1 cellular context compared by ENCODE assay signal in the genomic region with DNA sequence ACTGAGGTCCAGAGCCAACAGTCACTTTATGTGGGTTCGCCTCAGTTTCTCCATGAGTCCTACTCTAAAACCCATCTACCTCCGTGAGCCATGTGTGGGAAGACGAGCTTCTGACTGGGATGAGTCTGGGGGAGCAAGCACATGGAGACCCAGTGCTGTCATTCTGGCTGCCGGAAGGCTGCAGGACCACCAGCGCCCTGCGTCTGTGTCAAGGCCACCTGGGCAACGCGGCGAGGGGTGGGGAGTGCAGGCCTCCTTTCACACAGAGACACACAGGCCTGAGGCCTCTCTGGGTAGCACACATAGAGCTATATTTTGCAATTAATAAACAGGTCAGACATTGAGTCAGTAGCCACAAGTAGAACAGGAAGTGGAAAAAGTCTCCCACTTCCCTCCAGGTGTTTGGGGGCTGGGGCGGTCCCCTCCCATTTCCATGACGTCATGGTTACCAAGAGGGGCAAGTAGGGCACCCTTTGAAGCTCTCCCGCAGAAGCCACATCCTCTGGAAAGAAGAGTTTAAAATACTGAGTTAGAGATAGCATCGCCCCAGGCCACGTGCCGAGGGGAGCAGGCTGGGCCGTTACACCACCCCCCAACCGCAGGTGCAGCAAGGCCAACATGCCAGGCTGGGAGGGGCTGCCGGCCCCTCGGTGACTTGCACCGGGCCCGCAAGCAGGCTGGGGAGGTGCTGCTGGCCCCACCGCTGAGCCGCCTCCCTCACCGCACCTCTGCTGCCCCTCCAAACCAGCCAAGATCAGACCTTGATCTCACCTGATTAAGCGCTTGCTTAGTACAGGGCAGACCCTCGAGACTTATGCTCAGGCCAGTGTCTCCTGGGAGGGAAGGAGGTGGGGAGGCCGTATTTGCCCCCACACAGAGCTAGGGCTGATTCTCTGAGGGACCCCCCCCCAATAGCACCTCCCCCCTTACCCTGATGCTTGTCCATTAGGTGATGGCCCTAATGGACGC.
TF ChIP-seq lines count a peak whose summit lies in the region.

No MANE protein-coding gene starts in this region.

TF ChIP-seq in HepG2, 621 proteins besides CTCF, POLR2A, EP300 and RAD21 (continued from another document and continues in another):
- TF ChIP-seq, protein P1, sequence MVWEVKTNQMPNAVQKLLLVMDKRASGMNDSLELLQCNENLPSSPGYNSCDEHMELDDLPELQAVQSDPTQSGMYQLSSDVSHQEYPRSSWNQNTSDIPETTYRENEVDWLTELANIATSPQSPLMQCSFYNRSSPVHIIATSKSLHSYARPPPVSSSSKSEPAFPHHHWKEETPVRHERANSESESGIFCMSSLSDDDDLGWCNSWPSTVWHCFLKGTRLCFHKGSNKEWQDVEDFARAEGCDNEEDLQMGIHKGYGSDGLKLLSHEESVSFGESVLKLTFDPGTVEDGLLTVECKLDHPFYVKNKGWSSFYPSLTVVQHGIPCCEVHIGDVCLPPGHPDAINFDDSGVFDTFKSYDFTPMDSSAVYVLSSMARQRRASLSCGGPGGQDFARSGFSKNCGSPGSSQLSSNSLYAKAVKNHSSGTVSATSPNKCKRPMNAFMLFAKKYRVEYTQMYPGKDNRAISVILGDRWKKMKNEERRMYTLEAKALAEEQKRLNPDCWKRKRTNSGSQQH (CRISPR knock-in tag; IDR thresholded peaks at IDR 0.05; ENCODE audit: low read depth) = peak; percentile 36; the same call in 1 of the 2 replicates
- TF ChIP-seq, protein P2, sequence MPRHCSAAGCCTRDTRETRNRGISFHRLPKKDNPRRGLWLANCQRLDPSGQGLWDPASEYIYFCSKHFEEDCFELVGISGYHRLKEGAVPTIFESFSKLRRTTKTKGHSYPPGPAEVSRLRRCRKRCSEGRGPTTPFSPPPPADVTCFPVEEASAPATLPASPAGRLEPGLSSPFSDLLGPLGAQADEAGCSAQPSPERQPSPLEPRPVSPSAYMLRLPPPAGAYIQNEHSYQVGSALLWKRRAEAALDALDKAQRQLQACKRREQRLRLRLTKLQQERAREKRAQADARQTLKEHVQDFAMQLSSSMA (CRISPR knock-in tag; IDR thresholded peaks at IDR 0.05) = peak; percentile 85
- TF ChIP-seq, protein P3, sequence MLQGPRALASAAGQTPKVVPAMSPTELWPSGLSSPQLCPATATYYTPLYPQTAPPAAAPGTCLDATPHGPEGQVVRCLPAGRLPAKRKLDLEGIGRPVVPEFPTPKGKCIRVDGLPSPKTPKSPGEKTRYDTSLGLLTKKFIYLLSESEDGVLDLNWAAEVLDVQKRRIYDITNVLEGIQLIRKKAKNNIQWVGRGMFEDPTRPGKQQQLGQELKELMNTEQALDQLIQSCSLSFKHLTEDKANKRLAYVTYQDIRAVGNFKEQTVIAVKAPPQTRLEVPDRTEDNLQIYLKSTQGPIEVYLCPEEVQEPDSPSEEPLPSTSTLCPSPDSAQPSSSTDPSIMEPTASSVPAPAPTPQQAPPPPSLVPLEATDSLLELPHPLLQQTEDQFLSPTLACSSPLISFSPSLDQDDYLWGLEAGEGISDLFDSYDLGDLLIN (CRISPR knock-in tag; IDR thresholded peaks at IDR 0.05; ENCODE audit: borderline replicate concordance) = peak; percentile 87; the same call in 1 of the 2 replicates
- TF ChIP-seq PPARG (CRISPR knock-in tag; conservative IDR thresholded peaks at IDR 0.05) (no peak), ZNF569 (CRISPR knock-in tag; IDR thresholded peaks at IDR 0.05; ENCODE audit: borderline replicate concordance) (no peak), ZBTB21 (CRISPR knock-in tag; IDR thresholded peaks at IDR 0.05) (peak; percentile 84), ZSCAN22 (CRISPR knock-in tag; IDR thresholded peaks at IDR 0.05) (no peak), ZFYVE20 (CRISPR knock-in tag; IDR thresholded peaks at IDR 0.05; ENCODE audit: borderline replicate concordance, low read depth) (0 out of 2 replicates have a peak, but pooled peaks have one; percentile 57), ZIK1 (CRISPR knock-in tag; IDR thresholded peaks at IDR 0.05; ENCODE audit: borderline replicate concordance, low read depth) (no peak), CC2D1A (CRISPR knock-in tag; IDR thresholded peaks at IDR 0.05) (peak; percentile 93), ZMYM4 (CRISPR knock-in tag; IDR thresholded peaks at IDR 0.05) (no peak), ERF (CRISPR knock-in tag; IDR thresholded peaks at IDR 0.05) (no peak), HHEX (CRISPR knock-in tag; IDR thresholded peaks at IDR 0.05) (no peak), PRPF4 (IDR thresholded peaks at IDR 0.05; ENCODE audit: low read depth, low read length, poor library complexity, severe bottlenecking) (no peak), MEIS2 (CRISPR knock-in tag; IDR thresholded peaks at IDR 0.05) (0 out of 2 replicates have a peak, but pooled peaks have one; percentile 50), ZNF30 (CRISPR knock-in tag; IDR thresholded peaks at IDR 0.05) (no peak), ZNF33A (CRISPR knock-in tag; IDR thresholded peaks at IDR 0.05; ENCODE audit: borderline replicate concordance) (no peak), JUND (CRISPR knock-in tag; IDR thresholded peaks at IDR 0.05) (peak; percentile 34; the same call in 1 of the 2 replicates), ZNF343 (CRISPR knock-in tag; IDR thresholded peaks at IDR 0.05) (peak; percentile 40; the same call in 1 of the 2 replicates), RFX5 (IDR thresholded peaks at IDR 0.05; ENCODE audit: low read depth, low read length) (peak; percentile 51; the same call in 1 of the 2 replicates), RFXAP (CRISPR knock-in tag; IDR thresholded peaks at IDR 0.05; ENCODE audit: borderline replicate concordance) (0 out of 2 replicates have a peak, but pooled peaks have one; percentile 34), SIN3B (IDR thresholded peaks at IDR 0.05; ENCODE audit: low read length) (no peak), ZNF180 (CRISPR knock-in tag; IDR thresholded peaks at IDR 0.05; ENCODE audit: borderline replicate concordance, low read depth) (no peak), ZNF724P (CRISPR knock-in tag; IDR thresholded peaks at IDR 0.05; ENCODE audit: borderline replicate concordance) (peak; percentile 13; the same call in 1 of the 2 replicates)
- TF ChIP-seq, protein P4, sequence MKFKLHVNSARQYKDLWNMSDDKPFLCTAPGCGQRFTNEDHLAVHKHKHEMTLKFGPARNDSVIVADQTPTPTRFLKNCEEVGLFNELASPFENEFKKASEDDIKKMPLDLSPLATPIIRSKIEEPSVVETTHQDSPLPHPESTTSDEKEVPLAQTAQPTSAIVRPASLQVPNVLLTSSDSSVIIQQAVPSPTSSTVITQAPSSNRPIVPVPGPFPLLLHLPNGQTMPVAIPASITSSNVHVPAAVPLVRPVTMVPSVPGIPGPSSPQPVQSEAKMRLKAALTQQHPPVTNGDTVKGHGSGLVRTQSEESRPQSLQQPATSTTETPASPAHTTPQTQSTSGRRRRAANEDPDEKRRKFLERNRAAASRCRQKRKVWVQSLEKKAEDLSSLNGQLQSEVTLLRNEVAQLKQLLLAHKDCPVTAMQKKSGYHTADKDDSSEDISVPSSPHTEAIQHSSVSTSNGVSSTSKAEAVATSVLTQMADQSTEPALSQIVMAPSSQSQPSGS (CRISPR knock-in tag; IDR thresholded peaks at IDR 0.05) = no peak
- TF ChIP-seq, protein P5, sequence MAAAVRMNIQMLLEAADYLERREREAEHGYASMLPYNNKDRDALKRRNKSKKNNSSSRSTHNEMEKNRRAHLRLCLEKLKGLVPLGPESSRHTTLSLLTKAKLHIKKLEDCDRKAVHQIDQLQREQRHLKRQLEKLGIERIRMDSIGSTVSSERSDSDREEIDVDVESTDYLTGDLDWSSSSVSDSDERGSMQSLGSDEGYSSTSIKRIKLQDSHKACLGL (CRISPR knock-in tag; IDR thresholded peaks at IDR 0.05) = no peak
- TF ChIP-seq, protein P6, sequence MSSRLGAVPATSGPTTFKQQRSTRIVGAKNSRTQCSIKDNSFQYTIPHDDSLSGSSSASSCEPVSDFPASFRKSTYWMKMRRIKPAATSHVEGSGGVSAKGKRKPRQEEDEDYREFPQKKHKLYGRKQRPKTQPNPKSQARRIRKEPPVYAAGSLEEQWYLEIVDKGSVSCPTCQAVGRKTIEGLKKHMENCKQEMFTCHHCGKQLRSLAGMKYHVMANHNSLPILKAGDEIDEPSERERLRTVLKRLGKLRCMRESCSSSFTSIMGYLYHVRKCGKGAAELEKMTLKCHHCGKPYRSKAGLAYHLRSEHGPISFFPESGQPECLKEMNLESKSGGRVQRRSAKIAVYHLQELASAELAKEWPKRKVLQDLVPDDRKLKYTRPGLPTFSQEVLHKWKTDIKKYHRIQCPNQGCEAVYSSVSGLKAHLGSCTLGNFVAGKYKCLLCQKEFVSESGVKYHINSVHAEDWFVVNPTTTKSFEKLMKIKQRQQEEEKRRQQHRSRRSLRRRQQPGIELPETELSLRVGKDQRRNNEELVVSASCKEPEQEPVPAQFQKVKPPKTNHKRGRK (CRISPR knock-in tag; IDR thresholded peaks at IDR 0.05) = 0 out of 2 replicates have a peak, but pooled peaks have one; percentile 21
- TF ChIP-seq, protein P7, sequence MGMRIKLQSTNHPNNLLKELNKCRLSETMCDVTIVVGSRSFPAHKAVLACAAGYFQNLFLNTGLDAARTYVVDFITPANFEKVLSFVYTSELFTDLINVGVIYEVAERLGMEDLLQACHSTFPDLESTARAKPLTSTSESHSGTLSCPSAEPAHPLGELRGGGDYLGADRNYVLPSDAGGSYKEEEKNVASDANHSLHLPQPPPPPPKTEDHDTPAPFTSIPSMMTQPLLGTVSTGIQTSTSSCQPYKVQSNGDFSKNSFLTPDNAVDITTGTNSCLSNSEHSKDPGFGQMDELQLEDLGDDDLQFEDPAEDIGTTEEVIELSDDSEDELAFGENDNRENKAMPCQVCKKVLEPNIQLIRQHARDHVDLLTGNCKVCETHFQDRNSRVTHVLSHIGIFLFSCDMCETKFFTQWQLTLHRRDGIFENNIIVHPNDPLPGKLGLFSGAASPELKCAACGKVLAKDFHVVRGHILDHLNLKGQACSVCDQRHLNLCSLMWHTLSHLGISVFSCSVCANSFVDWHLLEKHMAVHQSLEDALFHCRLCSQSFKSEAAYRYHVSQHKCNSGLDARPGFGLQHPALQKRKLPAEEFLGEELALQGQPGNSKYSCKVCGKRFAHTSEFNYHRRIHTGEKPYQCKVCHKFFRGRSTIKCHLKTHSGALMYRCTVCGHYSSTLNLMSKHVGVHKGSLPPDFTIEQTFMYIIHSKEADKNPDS (CRISPR knock-in tag; IDR thresholded peaks at IDR 0.05) = no peak
- TF ChIP-seq, protein P8, sequence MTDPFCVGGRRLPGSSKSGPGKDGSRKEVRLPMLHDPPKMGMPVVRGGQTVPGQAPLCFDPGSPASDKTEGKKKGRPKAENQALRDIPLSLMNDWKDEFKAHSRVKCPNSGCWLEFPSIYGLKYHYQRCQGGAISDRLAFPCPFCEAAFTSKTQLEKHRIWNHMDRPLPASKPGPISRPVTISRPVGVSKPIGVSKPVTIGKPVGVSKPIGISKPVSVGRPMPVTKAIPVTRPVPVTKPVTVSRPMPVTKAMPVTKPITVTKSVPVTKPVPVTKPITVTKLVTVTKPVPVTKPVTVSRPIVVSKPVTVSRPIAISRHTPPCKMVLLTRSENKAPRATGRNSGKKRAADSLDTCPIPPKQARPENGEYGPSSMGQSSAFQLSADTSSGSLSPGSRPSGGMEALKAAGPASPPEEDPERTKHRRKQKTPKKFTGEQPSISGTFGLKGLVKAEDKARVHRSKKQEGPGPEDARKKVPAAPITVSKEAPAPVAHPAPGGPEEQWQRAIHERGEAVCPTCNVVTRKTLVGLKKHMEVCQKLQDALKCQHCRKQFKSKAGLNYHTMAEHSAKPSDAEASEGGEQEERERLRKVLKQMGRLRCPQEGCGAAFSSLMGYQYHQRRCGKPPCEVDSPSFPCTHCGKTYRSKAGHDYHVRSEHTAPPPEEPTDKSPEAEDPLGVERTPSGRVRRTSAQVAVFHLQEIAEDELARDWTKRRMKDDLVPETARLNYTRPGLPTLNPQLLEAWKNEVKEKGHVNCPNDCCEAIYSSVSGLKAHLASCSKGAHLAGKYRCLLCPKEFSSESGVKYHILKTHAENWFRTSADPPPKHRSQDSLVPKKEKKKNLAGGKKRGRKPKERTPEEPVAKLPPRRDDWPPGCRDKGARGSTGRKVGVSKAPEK (CRISPR knock-in tag; IDR thresholded peaks at IDR 0.05; ENCODE audit: borderline replicate concordance) = no peak; the same call in 1 of the 2 replicates
- TF ChIP-seq, protein P9, sequence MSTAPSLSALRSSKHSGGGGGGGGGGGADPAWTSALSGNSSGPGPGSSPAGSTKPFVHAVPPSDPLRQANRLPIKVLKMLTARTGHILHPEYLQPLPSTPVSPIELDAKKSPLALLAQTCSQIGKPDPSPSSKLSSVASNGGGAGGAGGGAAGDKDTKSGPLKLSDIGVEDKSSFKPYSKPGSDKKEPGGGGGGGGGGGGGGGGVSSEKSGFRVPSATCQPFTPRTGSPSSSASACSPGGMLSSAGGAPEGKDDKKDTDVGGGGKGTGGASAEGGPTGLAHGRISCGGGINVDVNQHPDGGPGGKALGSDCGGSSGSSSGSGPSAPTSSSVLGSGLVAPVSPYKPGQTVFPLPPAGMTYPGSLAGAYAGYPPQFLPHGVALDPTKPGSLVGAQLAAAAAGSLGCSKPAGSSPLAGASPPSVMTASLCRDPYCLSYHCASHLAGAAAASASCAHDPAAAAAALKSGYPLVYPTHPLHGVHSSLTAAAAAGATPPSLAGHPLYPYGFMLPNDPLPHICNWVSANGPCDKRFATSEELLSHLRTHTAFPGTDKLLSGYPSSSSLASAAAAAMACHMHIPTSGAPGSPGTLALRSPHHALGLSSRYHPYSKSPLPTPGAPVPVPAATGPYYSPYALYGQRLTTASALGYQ (CRISPR knock-in tag; IDR thresholded peaks at IDR 0.05) = no peak
- TF ChIP-seq, protein P10, sequence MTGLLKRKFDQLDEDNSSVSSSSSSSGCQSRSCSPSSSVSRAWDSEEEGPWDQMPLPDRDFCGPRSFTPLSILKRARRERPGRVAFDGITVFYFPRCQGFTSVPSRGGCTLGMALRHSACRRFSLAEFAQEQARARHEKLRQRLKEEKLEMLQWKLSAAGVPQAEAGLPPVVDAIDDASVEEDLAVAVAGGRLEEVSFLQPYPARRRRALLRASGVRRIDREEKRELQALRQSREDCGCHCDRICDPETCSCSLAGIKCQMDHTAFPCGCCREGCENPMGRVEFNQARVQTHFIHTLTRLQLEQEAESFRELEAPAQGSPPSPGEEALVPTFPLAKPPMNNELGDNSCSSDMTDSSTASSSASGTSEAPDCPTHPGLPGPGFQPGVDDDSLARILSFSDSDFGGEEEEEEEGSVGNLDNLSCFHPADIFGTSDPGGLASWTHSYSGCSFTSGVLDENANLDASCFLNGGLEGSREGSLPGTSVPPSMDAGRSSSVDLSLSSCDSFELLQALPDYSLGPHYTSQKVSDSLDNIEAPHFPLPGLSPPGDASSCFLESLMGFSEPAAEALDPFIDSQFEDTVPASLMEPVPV (CRISPR knock-in tag; IDR thresholded peaks at IDR 0.05) = 0 out of 2 replicates have a peak, but pooled peaks have one; percentile 41
- TF ChIP-seq, protein P11, sequence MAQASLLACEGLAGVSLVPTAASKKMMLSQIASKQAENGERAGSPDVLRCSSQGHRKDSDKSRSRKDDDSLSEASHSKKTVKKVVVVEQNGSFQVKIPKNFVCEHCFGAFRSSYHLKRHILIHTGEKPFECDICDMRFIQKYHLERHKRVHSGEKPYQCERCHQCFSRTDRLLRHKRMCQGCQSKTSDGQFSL (CRISPR knock-in tag; IDR thresholded peaks at IDR 0.05) = 0 out of 2 replicates have a peak, but pooled peaks have one; percentile 10
